18 cellular contexts compared by ENCODE assay signal in genomic region chr5:30866142-30866541, GRCh38.
A peak's percentile ranks its signal among the peaks of the same experiment; 100 is the strongest.
DNase-seq lines count a peak whose midpoint lies in the region; ATAC-seq, FAIRE-seq and TF ChIP-seq lines count a peak whose summit lies in the region.
"Had no signal": no experiment of that assay in that cellular context is flagged by ENCODE, and none has a peak within 500 bp of the region (broad histone marks: within the 10 kb centered on the region; RNA-seq: fewer than 3 reads in every experiment).

No MANE protein-coding gene starts in this region.

- in situ Hi-C loops in GM23248 (cut with MboI): no loop called here

- no peak for ATAC-seq in HG02798 (IDR thresholded peaks at IDR 0.05; ENCODE audit: poor library complexity, unreplicated experiment)
- ATAC-seq: CD8-positive, alpha-beta T cell had no signal

- no peaks in the 10 kb centered on the region for H4K20me1 ChIP-seq in GM23248 (ENCODE audit: insufficient read depth)

- no peaks in the 10 kb centered on the region for H3F3A ChIP-seq in GM23248 (ENCODE audit: insufficient read depth)

- no peak overlapping the region for H3K4me2 ChIP-seq in GM23248 (ENCODE audit: unreplicated experiment)

- WGBS in GM23248 (ENCODE audit: low coverage in 1 of 2, low lambda C conversion rate in 2 of 2, missing lambda C conversion rate in 2 of 2), 2 experiments: 45 to 48% methylated on average over 8 of the region's 8 CpGs

- no peak overlapping the region for H3K9ac ChIP-seq in GM23248

- H3K27me3 ChIP-seq in GM23248 (replicated peaks; ENCODE audit: insufficient read depth) (no peaks in the 10 kb centered on the region; the same call in 1 of the 2 replicates), bronchial epithelial cell (ENCODE audit: control insufficient read depth, insufficient read depth, low read length) (no peaks in the 10 kb centered on the region)

- no peaks in the 10 kb centered on the region for H3K9me2 ChIP-seq in GM23248 (ENCODE audit: insufficient read depth)

- H3K4me3 ChIP-seq in GM23248: no peak overlapping the region
- no peak overlapping the region for H3K4me3 ChIP-seq in bronchial epithelial cell (ENCODE audit: low read depth, low read length)
- H3K4me3 ChIP-seq in fibroblast of pulmonary artery (replicated peaks; ENCODE audit: low read depth, low read length): no peak overlapping the region
- H3K4me3 ChIP-seq: HAP-1 had no signal

- no peak overlapping the region for H2AFZ ChIP-seq in GM23248

- peak; percentile 16 for FAIRE-seq in HTR-8/SVneo (lab: Jason Lieb, UNC)
- FAIRE-seq in bronchial epithelial cell (lab: Jason Lieb, UNC): no peak
- FAIRE-seq: D721Med, G401.6, GM12892, H1 had no signal

- DNase-seq in GM23248 (peak; percentile 11), HTR-8/SVneo (ENCODE audit: insufficient read length, low spot score) (no peak), bronchial epithelial cell (ENCODE audit: low read depth) (peak; percentile 31), fibroblast of pulmonary artery (ENCODE audit: low read depth) (peak; percentile 7), NCI-H1417 treated with DMSO at 0.1 percent for 48 hours (lab: John Stamatoyannopoulos, UW) (no peak)
- no peak for DNase-seq in stimulated activated CD8-positive, alpha-beta memory T cell treated with anti-CD3 and anti-CD28 coated beads, Interleukin-4, amount 100 ng/mL, for 48 hours
- DNase-seq: CD8-positive, alpha-beta T cell; COR-L47; DMS153; DMS79 treated with DMSO at 0.1 percent for 48 hours; EL had no signal

- TF ChIP-seq CTCF in bronchial epithelial cell (IDR thresholded peaks at IDR 0.05; ENCODE audit: insufficient read depth, low read length, severe bottlenecking): no peak
- no peak for TF ChIP-seq CTCF in fibroblast of pulmonary artery (IDR thresholded peaks at IDR 0.05; ENCODE audit: low read length, missing control alignments)

- H3K4me1 ChIP-seq in GM23248 (ENCODE audit: insufficient read depth): no peaks in the 10 kb centered on the region

- no peak overlapping the region for H3K27ac ChIP-seq in GM23248
- H3K27ac ChIP-seq: HL-60 had no signal

- no peaks in the 10 kb centered on the region for H3K9me3 ChIP-seq in GM23248 (ENCODE audit: low read depth)
- H3K9me3 ChIP-seq: HAP-1 had no signal

- H3K36me3 ChIP-seq in GM23248 (ENCODE audit: low read depth) (no peaks in the 10 kb centered on the region), bronchial epithelial cell (ENCODE audit: control insufficient read depth, insufficient read depth, low read length) (no peaks in the 10 kb centered on the region)
- H3K36me3 ChIP-seq: HAP-1 had no signal

- H3K79me2 ChIP-seq in GM23248 (ENCODE audit: insufficient read depth): no peaks in the 10 kb centered on the region

Comparison
In these comparisons a context has a peak if more than half of its experiments do, and no peak if none do; other contexts are left out.
1. DNase-seq: peak in GM23248 (single experiment), bronchial epithelial cell (single experiment) and fibroblast of pulmonary artery (single experiment); none in HTR-8/SVneo (single experiment), NCI-H1417 treated with DMSO at 0.1 percent for 48 hours (single experiment) and stimulated activated CD8-positive, alpha-beta memory T cell treated with anti-CD3 and anti-CD28 coated beads, Interleukin-4, amount 100 ng/mL, for 48 hours (single experiment).